26 cellular contexts compared by ENCODE assay signal in the genomic region with DNA sequence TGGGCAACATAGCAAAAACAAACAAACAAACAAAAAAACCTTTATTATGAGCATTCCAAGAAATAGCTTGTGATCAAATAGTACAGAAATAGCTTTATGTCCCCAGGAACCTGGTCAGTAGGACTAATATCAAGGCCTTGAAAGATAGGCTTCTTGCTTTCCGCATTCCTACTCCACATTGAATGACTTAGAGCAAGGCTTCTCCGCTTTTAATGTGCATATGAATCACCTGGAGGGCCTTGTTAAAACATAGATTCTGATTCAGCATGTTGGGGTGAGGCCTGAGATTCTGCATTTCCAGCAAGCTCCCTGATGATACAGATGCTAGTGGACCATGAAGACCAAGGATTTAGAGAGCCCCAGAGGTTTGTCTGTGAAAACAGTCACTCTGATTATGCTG.
"Had no signal": no experiment of that assay in that cellular context is flagged by ENCODE, and none has a peak within 500 bp of the region (broad histone marks: within the 10 kb centered on the region; RNA-seq: fewer than 3 reads in every experiment).

No MANE protein-coding gene starts in this region.

- FAIRE-seq: frontal cortex, islet of Langerhans had no signal

- H3K4me1 Mint-ChIP-seq: natural killer cell; stimulated activated memory B cell treated with anti-CD40 and anti-IgM and Interleukin-4, amounts not matched to agents 10 μg/mL and 1 μg/mL and 100 μg/mL, for 72 hours had no signal

- H3K27ac Mint-ChIP-seq: natural killer cell; stimulated activated memory B cell treated with anti-CD40 and anti-IgM and Interleukin-4, amounts not matched to agents 10 μg/mL and 1 μg/mL and 100 μg/mL, for 72 hours; stimulated activated naive CD8-positive, alpha-beta T cell treated with anti-CD3 and anti-CD28 coated beads, Interleukin-15, Interleukin-2, amounts not matched to agents 100 ng/mL and 50 ng/mL, for 24 hours had no signal

- H3K9ac ChIP-seq: parathyroid adenoma had no signal

- H3K9me3 ChIP-seq: heart left ventricle, mucosa of descending colon, psoas muscle, right lobe of liver, spleen, tibial artery, upper lobe of right lung, vagina had no signal

- ATAC-seq: esophagus mucosa; heart left ventricle; left lobe of liver; mucosa of descending colon; natural killer cell; psoas muscle; right lobe of liver; stimulated activated memory B cell treated with anti-CD40 and anti-IgM and Interleukin-4, amounts not matched to agents 10 μg/mL and 1 μg/mL and 100 μg/mL, for 72 hours; upper lobe of right lung had no signal

- H3K79me2 ChIP-seq: parathyroid adenoma had no signal

- H2AFZ ChIP-seq: parathyroid adenoma had no signal

- H3K36me3 ChIP-seq: heart left ventricle, right lobe of liver, spleen, tibial artery, upper lobe of right lung, vagina had no signal

- DNase-seq: effector CD4-positive, alpha-beta T cell; heart left ventricle; hippocampal formation; kidney glomerular epithelial cell; mammary epithelial cell; mucosa of descending colon; natural killer cell; occipital lobe; psoas muscle; retina; right lobe of liver; spleen; stimulated activated CD4-positive, alpha-beta T cell treated with anti-CD3 and anti-CD28 coated beads, Interleukin-15, amount 100 ng/mL, for 24 hours; stimulated activated CD4-positive, alpha-beta T cell treated with anti-CD3 and anti-CD28 coated beads, Interleukin-1b, Interleukin-23, amount 100 ng/mL, for 48 hours; stimulated activated CD4-positive, alpha-beta T cell treated with anti-CD3 and anti-CD28 coated beads, Interleukin-4, amount 100 ng/mL, for 24 hours; tibial artery; upper lobe of right lung had no signal

- H3K4me3 Mint-ChIP-seq: natural killer cell; stimulated activated memory B cell treated with anti-CD40 and anti-IgM and Interleukin-4, amounts not matched to agents 10 μg/mL and 1 μg/mL and 100 μg/mL, for 72 hours; stimulated activated naive CD8-positive, alpha-beta T cell treated with anti-CD3 and anti-CD28 coated beads, Interleukin-15, Interleukin-2, amounts not matched to agents 100 ng/mL and 50 ng/mL, for 24 hours had no signal

- H3K4me1 ChIP-seq: psoas muscle, right lobe of liver, spleen, tibial artery, upper lobe of right lung had no signal

- H3K4me3 ChIP-seq: coronary artery, heart left ventricle, mucosa of descending colon, psoas muscle, right lobe of liver, spleen, tibial artery, upper lobe of right lung, vagina had no signal

- H3K9me3 Mint-ChIP-seq: natural killer cell; stimulated activated memory B cell treated with anti-CD40 and anti-IgM and Interleukin-4, amounts not matched to agents 10 μg/mL and 1 μg/mL and 100 μg/mL, for 72 hours; stimulated activated naive CD8-positive, alpha-beta T cell treated with anti-CD3 and anti-CD28 coated beads, Interleukin-15, Interleukin-2, amounts not matched to agents 100 ng/mL and 50 ng/mL, for 24 hours had no signal

- H3K36me3 Mint-ChIP-seq: natural killer cell; stimulated activated memory B cell treated with anti-CD40 and anti-IgM and Interleukin-4, amounts not matched to agents 10 μg/mL and 1 μg/mL and 100 μg/mL, for 72 hours had no signal

- H3K27ac ChIP-seq: coronary artery, heart left ventricle, parathyroid adenoma, psoas muscle, right lobe of liver, spleen, tibial artery, upper lobe of right lung, vagina had no signal

- H3K27me3 ChIP-seq: heart left ventricle, right lobe of liver, spleen, tibial artery, upper lobe of right lung, vagina had no signal
